Comparison of ENCODE assay signal across 8 cellular contexts in genomic region chr7:138008588-138009349, GRCh38. TPM values are rescaled to one million over a fixed set of nuclear protein-coding genes. Genes with fewer than 3 reads are reported as not detected.
A peak's percentile ranks its signal among the peaks of the same experiment; 100 is the strongest.
DNase-seq lines count a peak whose midpoint lies in the region; ATAC-seq lines count a peak whose summit lies in the region.

No MANE protein-coding gene starts in this region.

- no peak overlapping the region for H3K4me3 ChIP-seq in mesenchymal stem cell (ENCODE audit: insufficient read depth in 1 of 2, low read depth in 1 of 2, low read length in 2 of 2)

- DNase-seq in DMS 273 treated with DMSO at 0.1 percent for 48 hours (lab: John Stamatoyannopoulos, UW) (peak; percentile 14), NCI-H128 (lab: John Stamatoyannopoulos, UW; ENCODE audit: unreplicated experiment) (peak; percentile 25), SW480 (ENCODE audit: low spot score) (peak; percentile 55), dermis microvascular lymphatic vessel endothelial cell (ENCODE audit: low read depth in 2 of 2) (peak; percentile 46 to 57), mesenchymal stem cell (peak; percentile 69)

- no peak overlapping the region for H3K18ac ChIP-seq in mesenchymal stem cell (ENCODE audit: low read depth in 1 of 2, low read length in 2 of 2)

- H2BK120ac ChIP-seq in mesenchymal stem cell (ENCODE audit: low read depth, low read length), result no peak overlapping the region

- 57% methylated on average over 15 of the region's 17 CpGs for WGBS in mesenchymal stem cell

- H3K27me3 ChIP-seq in mesenchymal stem cell (ENCODE audit: control insufficient read depth in 1 of 2, insufficient read depth in 1 of 2, low read length in 2 of 2), result no peaks in the 10 kb centered on the region

- H3K4me2 ChIP-seq in mesenchymal stem cell (ENCODE audit: low read length, poor library complexity, severe bottlenecking), result no peak overlapping the region

- no peak overlapping the region for H2AK5ac ChIP-seq in mesenchymal stem cell (ENCODE audit: low read length, severe bottlenecking)

- H3K9ac ChIP-seq in mesenchymal stem cell (ENCODE audit: low read length), result peak overlapping the region; percentile 83

- H3K79me1 ChIP-seq in mesenchymal stem cell (replicated peaks; ENCODE audit: low read length, poor library complexity, severe bottlenecking), result no peaks in the 10 kb centered on the region

- no peak overlapping the region for H2BK5ac ChIP-seq in mesenchymal stem cell (ENCODE audit: low read depth, low read length, poor library complexity, severe bottlenecking)

- H4K8ac ChIP-seq in mesenchymal stem cell (ENCODE audit: low read length), result peak overlapping the region; percentile 27

- no peak overlapping the region for H2BK12ac ChIP-seq in mesenchymal stem cell (ENCODE audit: low read length in 2 of 2)

- H2BK15ac ChIP-seq in mesenchymal stem cell (ENCODE audit: low read depth, poor library complexity, severe bottlenecking), result no peak overlapping the region

- peak; percentile 49 for ATAC-seq in GM21360 (IDR thresholded peaks at IDR 0.05; ENCODE audit: unreplicated experiment)
- ATAC-seq in HG03565 (IDR thresholded peaks at IDR 0.05; ENCODE audit: unreplicated experiment), result no peak
- no peak for ATAC-seq in GM21619 (IDR thresholded peaks at IDR 0.05; ENCODE audit: unreplicated experiment)

- H3K14ac ChIP-seq in mesenchymal stem cell (ENCODE audit: low read length in 2 of 2), result no peak overlapping the region

- no peak overlapping the region for H3K27ac ChIP-seq in mesenchymal stem cell (ENCODE audit: low read length, poor library complexity, severe bottlenecking)

- no peaks in the 10 kb centered on the region for H3K36me3 ChIP-seq in mesenchymal stem cell (ENCODE audit: control insufficient read depth in 1 of 2, insufficient read depth in 2 of 2, low read depth in 1 of 2, low read length in 2 of 2)

- no peak overlapping the region for H3K4ac ChIP-seq in mesenchymal stem cell (ENCODE audit: low read depth in 1 of 2, low read length in 2 of 2)

- H2AFZ ChIP-seq in mesenchymal stem cell (ENCODE audit: low read depth, low read length), result peak overlapping the region; percentile 2

- H4K91ac ChIP-seq in mesenchymal stem cell (ENCODE audit: low read length), result peak overlapping the region; percentile 14

- H3K4me1 ChIP-seq in mesenchymal stem cell (ENCODE audit: control insufficient read depth, insufficient read depth, low read depth, low read length), result no peaks in the 10 kb centered on the region

- no peaks in the 10 kb centered on the region for H3K9me3 ChIP-seq in mesenchymal stem cell (ENCODE audit: control insufficient read depth, low read length)

- H3K23ac ChIP-seq in mesenchymal stem cell (ENCODE audit: low read length in 2 of 2), result no peak overlapping the region

RNA-seq across cellular contexts. Expression of gene CREB3L2, which starts 6.9 kb away (rescaled TPM):
- 25.2 and 29.5 TPM in 2 replicates for total RNA-seq in dermis microvascular lymphatic vessel endothelial cell
- 52.7 TPM for polyA plus RNA-seq in mesenchymal stem cell (2013, experiment 1 of 2)
- 51.1 TPM for polyA plus RNA-seq in mesenchymal stem cell (2013, experiment 2 of 2)

Comparison
In these comparisons a context has a peak if more than half of its experiments do, and no peak if none do; other contexts are left out.
1. DNase-seq: peak in every context shown above with its lines; median percentile 69 in mesenchymal stem cell; 55 in SW480; 52 in dermis microvascular lymphatic vessel endothelial cell; 25 in NCI-H128; 14 in DMS 273 treated with DMSO at 0.1 percent for 48 hours.